ENCODE assay signal across 30 cellular contexts in genomic region chr5:34804398-34804797, GRCh38. TPM values are rescaled to one million over a fixed set of nuclear protein-coding genes. Genes with fewer than 3 reads are reported as not detected.
"Had no signal": no experiment of that assay in that cellular context is flagged by ENCODE, and none has a peak within 500 bp of the region (broad histone marks: within the 10 kb centered on the region; RNA-seq: fewer than 3 reads in every experiment).

No MANE protein-coding gene starts in this region.

- DNase-seq: activated B cell treated with CpG ODN at 0.5 μM for 24 hours; activated CD4-positive, alpha-beta T cell treated with anti-CD3 and anti-CD28 coated beads for 36 hours; activated naive CD4-positive, alpha-beta T cell; activated T-cell treated with anti-CD3 and anti-CD28 coated beads for 4 hours; activated T-cell treated with anti-CD3 and anti-CD28 coated beads, Interleukin-2, amount 50 U/mL, for 72 hours; dorsolateral prefrontal cortex; effector memory CD4-positive, alpha-beta T cell; foreskin melanocyte; islet precursor cell; left ventricle myocardium inferior; nephron progenitor cell; ovary; retina; sigmoid colon; small intestine; stimulated activated CD4-positive, alpha-beta T cell treated with anti-CD3 and anti-CD28 coated beads, Interleukin-1b, Interleukin-23, amount 100 ng/mL, for 48 hours; stimulated activated CD4-positive, alpha-beta T cell treated with anti-CD3 and anti-CD28 coated beads, Interleukin-4, amount 100 ng/mL, for 4 hours; stimulated activated CD8-positive, alpha-beta memory T cell treated with anti-CD3 and anti-CD28 coated beads, Interleukin-4, amount 100 ng/mL, for 48 hours; stomach; SW 1271; T-helper 2 cell; tibial artery had no signal

- H3K27me3 ChIP-seq: dorsolateral prefrontal cortex, neutrophil, ovary, sigmoid colon, stomach, tibial artery had no signal

- H3K36me3 ChIP-seq: neutrophil, ovary had no signal

- H3K9me3 ChIP-seq: left ventricle myocardium inferior, neutrophil, ovary, sigmoid colon, stomach, tibial artery had no signal

- H3K36me3 Mint-ChIP-seq: activated naive CD4-positive, alpha-beta T cell treated with anti-CD3 and anti-CD28 coated beads, Interleukin-2, amount 50 U/mL, for 72 hours; stimulated activated memory B cell treated with anti-CD40 and anti-IgM and Interleukin-4, amounts not matched to agents 10 μg/mL and 1 μg/mL and 100 μg/mL, for 72 hours had no signal

- H3K4me1 ChIP-seq: left ventricle myocardium inferior, sigmoid colon, stomach had no signal

- H3K27ac ChIP-seq: coronary artery, left ventricle myocardium inferior, neutrophil, ovary, sigmoid colon, stomach, tibial artery had no signal

- H3K9me3 Mint-ChIP-seq: activated B cell treated with CpG ODN at 0.5 μM for 24 hours; activated naive CD4-positive, alpha-beta T cell treated with anti-CD3 and anti-CD28 coated beads, Interleukin-2, amount 50 U/mL, for 72 hours; activated T-cell treated with anti-CD3 and anti-CD28 coated beads, Interleukin-2, amount 50 U/mL, for 72 hours; nephron progenitor cell; stimulated activated memory B cell treated with anti-CD40 and anti-IgM and Interleukin-4, amounts not matched to agents 10 μg/mL and 1 μg/mL and 100 μg/mL, for 72 hours had no signal

- H3K4me3 Mint-ChIP-seq: activated B cell treated with CpG ODN at 0.5 μM for 24 hours; activated CD4-positive, alpha-beta T cell treated with anti-CD3 and anti-CD28 coated beads for 36 hours; activated T-cell treated with anti-CD3 and anti-CD28 coated beads, Interleukin-2, amount 50 U/mL, for 72 hours; nephron progenitor cell; stimulated activated memory B cell treated with anti-CD40 and anti-IgM and Interleukin-4, amounts not matched to agents 10 μg/mL and 1 μg/mL and 100 μg/mL, for 72 hours had no signal

- H3K4me3 ChIP-seq: coronary artery, dorsolateral prefrontal cortex, left ventricle myocardium inferior, ovary, sigmoid colon, stomach, tibial artery had no signal

- H3K27ac Mint-ChIP-seq: activated B cell treated with CpG ODN at 0.5 μM for 24 hours; activated CD4-positive, alpha-beta T cell treated with anti-CD3 and anti-CD28 coated beads for 36 hours; activated naive CD4-positive, alpha-beta T cell treated with anti-CD3 and anti-CD28 coated beads, Interleukin-2, amount 50 U/mL, for 72 hours; activated T-cell treated with anti-CD3 and anti-CD28 coated beads, Interleukin-2, amount 50 U/mL, for 72 hours; nephron progenitor cell; stimulated activated memory B cell treated with anti-CD40 and anti-IgM and Interleukin-4, amounts not matched to agents 10 μg/mL and 1 μg/mL and 100 μg/mL, for 72 hours had no signal

- H3K27me3 Mint-ChIP-seq: activated B cell treated with CpG ODN at 0.5 μM for 24 hours; activated CD4-positive, alpha-beta T cell treated with anti-CD3 and anti-CD28 coated beads for 36 hours; progenitor cell of endocrine pancreas had no signal

- H3K4me1 Mint-ChIP-seq: activated B cell treated with CpG ODN at 0.5 μM for 24 hours; activated CD4-positive, alpha-beta T cell treated with anti-CD3 and anti-CD28 coated beads for 36 hours; stimulated activated memory B cell treated with anti-CD40 and anti-IgM and Interleukin-4, amounts not matched to agents 10 μg/mL and 1 μg/mL and 100 μg/mL, for 72 hours had no signal

RNA-seq across cellular contexts. Expression of gene TTC23L, which starts 34.6 kb away (rescaled TPM):
- total RNA-seq: activated B cell treated with CpG ODN at 0.5 μM for 24 hours, epithelial cell of proximal tubule, left ventricle myocardium inferior, lung microvascular endothelial cell, mesenteric fat pad had no signal
